ENCODE assay signal across 26 cellular contexts in the genomic region with DNA sequence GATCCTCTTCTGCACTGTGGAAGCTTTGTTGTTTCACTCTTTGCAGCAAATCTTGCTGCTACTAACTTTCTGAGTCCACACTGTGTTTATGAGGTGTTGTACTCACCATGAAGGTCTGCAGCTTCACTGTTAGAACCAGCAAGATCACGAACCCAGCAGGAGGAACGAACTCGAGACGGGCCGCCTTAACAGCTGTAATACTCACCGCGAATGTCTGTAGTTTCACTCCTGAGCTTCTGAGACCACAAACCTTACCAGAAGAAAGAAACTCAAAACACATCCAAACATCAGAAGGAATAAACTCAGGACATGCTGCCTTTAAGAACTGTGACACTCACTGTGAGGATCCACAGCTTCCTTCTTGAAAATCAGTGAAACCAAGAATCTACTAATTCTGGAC.
"Had no signal": no experiment of that assay in that cellular context is flagged by ENCODE, and none has a peak within 500 bp of the region (broad histone marks: within the 10 kb centered on the region; RNA-seq: fewer than 3 reads in every experiment).

No MANE protein-coding gene starts in this region.

- H3K4me1 Mint-ChIP-seq: activated B cell treated with CpG ODN at 0.5 μM for 24 hours; activated CD4-positive, alpha-beta T cell treated with anti-CD3 and anti-CD28 coated beads, Interleukin-2, amount 10 ng/mL, durations not matched to agents 24 days and 14 days; brain; central memory CD8-positive, alpha-beta T cell; T-helper 17 cell had no signal

- FAIRE-seq: astrocyte, RCC 7860, TTC549 had no signal

- H3K9me3 Mint-ChIP-seq: activated B cell treated with CpG ODN at 0.5 μM for 24 hours; activated T-cell treated with anti-CD3 and anti-CD28 coated beads, Interleukin-2, amount 50 U/mL, for 4 hours; central memory CD8-positive, alpha-beta T cell had no signal

- H3K36me3 Mint-ChIP-seq: activated CD4-positive, alpha-beta memory T cell treated with anti-CD3 and anti-CD28 coated beads for 36 hours; activated naive CD8-positive, alpha-beta T cell; brain had no signal

- H3K27ac Mint-ChIP-seq: activated B cell treated with CpG ODN at 0.5 μM for 24 hours; activated CD4-positive, alpha-beta memory T cell treated with anti-CD3 and anti-CD28 coated beads for 36 hours; activated CD4-positive, alpha-beta T cell treated with anti-CD3 and anti-CD28 coated beads, Interleukin-2, amount 10 ng/mL, durations not matched to agents 24 days and 14 days; activated naive CD4-positive, alpha-beta T cell treated with anti-CD3 and anti-CD28 coated beads for 36 hours; activated naive CD8-positive, alpha-beta T cell; brain; T-helper 17 cell had no signal

- H3K4me3 Mint-ChIP-seq: activated B cell treated with CpG ODN at 0.5 μM for 24 hours; activated CD4-positive, alpha-beta memory T cell treated with anti-CD3 and anti-CD28 coated beads for 36 hours; activated CD4-positive, alpha-beta T cell treated with anti-CD3 and anti-CD28 coated beads, Interleukin-2, amount 10 ng/mL, durations not matched to agents 24 days and 14 days; activated naive CD4-positive, alpha-beta T cell treated with anti-CD3 and anti-CD28 coated beads for 36 hours; activated naive CD8-positive, alpha-beta T cell; activated T-cell treated with anti-CD3 and anti-CD28 coated beads, Interleukin-2, amount 50 U/mL, for 4 hours; brain; central memory CD8-positive, alpha-beta T cell; T-helper 17 cell had no signal

- ATAC-seq: activated T-cell treated with anti-CD3 and anti-CD28 coated beads, Interleukin-2, amount 50 U/mL, for 4 hours; PC-3; T-helper 17 cell had no signal

- H3K27me3 Mint-ChIP-seq: activated CD4-positive, alpha-beta memory T cell treated with anti-CD3 and anti-CD28 coated beads for 36 hours; brain; central memory CD8-positive, alpha-beta T cell; T-helper 17 cell had no signal

- DNase-seq: activated B cell treated with CpG ODN at 0.5 μM for 24 hours; activated CD4-positive, alpha-beta memory T cell treated with anti-CD3 and anti-CD28 coated beads for 36 hours; activated CD4-positive, alpha-beta T cell treated with anti-CD3 and anti-CD28 coated beads for 1 hour; activated CD4-positive, alpha-beta T cell treated with anti-CD3 and anti-CD28 coated beads, Interleukin-2, amount 10 ng/mL, durations not matched to agents 24 days and 14 days; activated CD8-positive, alpha-beta memory T cell treated with anti-CD3 and anti-CD28 coated beads for 24 hours; activated gamma-delta T cell; activated naive CD4-positive, alpha-beta T cell treated with anti-CD3 and anti-CD28 coated beads for 36 hours; activated T-cell treated with anti-CD3 and anti-CD28 coated beads, Interleukin-2, amount 50 U/mL, for 4 hours; amygdala; cortex of kidney; NCI-H1105; NCI-H1436; NCI-H187; NCI-H2081; NCI-H446; NCI-H524; PC-3; SHP77 treated with DMSO at 0.1 percent for 48 hours; T-helper 17 cell; T-helper 9 cell had no signal
